Comparison of ENCODE assay signal across 24 cellular contexts in the genomic region with DNA sequence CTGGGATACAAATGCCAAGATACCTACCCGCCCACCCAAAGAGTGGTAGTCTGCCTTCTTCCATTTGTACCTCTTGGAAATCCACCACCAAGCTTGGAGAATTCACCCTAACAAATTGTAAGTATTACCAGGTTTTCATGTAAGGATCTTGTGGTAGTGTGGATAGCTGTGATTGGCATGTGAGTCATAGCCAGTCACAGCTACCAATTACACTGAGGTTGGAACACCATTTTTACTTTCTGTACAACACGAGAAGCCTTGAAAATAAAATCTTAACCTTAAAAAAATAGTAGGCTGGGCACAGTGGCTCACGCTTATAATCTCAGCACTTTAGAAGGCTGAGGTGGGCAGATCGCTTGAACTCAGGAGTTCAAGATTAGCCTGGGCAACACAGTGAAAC. TPM values are rescaled to one million over a fixed set of nuclear protein-coding genes. Genes with fewer than 3 reads are reported as not detected.
A peak's percentile ranks its signal among the peaks of the same experiment; 100 is the strongest.
DNase-seq lines count a peak whose midpoint lies in the region; ATAC-seq and TF ChIP-seq lines count a peak whose summit lies in the region.
"Had no signal": no experiment of that assay in that cellular context is flagged by ENCODE, and none has a peak within 500 bp of the region (broad histone marks: within the 10 kb centered on the region; RNA-seq: fewer than 3 reads in every experiment).

No MANE protein-coding gene starts in this region.

- H3K36me3 Mint-ChIP-seq in activated CD8-positive, alpha-beta T cell treated with anti-CD3 and anti-CD28 coated beads, Interleukin-2, amount 10 ng/mL, durations not matched to agents 7 days and 5 days (ENCODE audit: low read depth): peaks cover 26% of the 10 kb centered on the region
- H3K36me3 Mint-ChIP-seq in natural killer cell treated with Interleukin-12 subunit alpha and Interleukin-12 subunit beta and Interleukin-15 and Interleukin-18, amount 100 ng/mL, for 72 hours: peaks cover 11% of the 10 kb centered on the region
- no peaks in the 10 kb centered on the region for H3K36me3 Mint-ChIP-seq in glutamatergic neuron (ENCODE audit: unreplicated experiment)

- peaks cover 76% of the 10 kb centered on the region for H3K4me1 Mint-ChIP-seq in activated CD8-positive, alpha-beta T cell treated with anti-CD3 and anti-CD28 coated beads, Interleukin-2, amount 10 ng/mL, durations not matched to agents 7 days and 5 days (ENCODE audit: low read depth)
- H3K4me1 Mint-ChIP-seq in natural killer cell treated with Interleukin-12 subunit alpha and Interleukin-12 subunit beta and Interleukin-15 and Interleukin-18, amount 100 ng/mL, for 72 hours (ENCODE audit: low read depth in 2 of 2): peaks cover 51 to 55% of the 10 kb centered on the region in 2 donors
- no peaks in the 10 kb centered on the region for H3K4me1 Mint-ChIP-seq in glutamatergic neuron (ENCODE audit: low read depth, unreplicated experiment)

- DNase-seq in activated CD4-positive, CD25-positive, alpha-beta regulatory T cell treated with anti-CD3 and anti-CD28 coated beads, Interleukin-2, amount 50 U/mL, for 72 hours: no peak
- DNase-seq in DND-41 (no peak), glutamatergic neuron (no peak), NCI-H1930 (lab: John Stamatoyannopoulos, UW) (no peak), HK-2 (ENCODE audit: unreplicated experiment) (no peak)
- DNase-seq in activated CD8-positive, alpha-beta T cell treated with anti-CD3 and anti-CD28 coated beads, Interleukin-2, amount 10 ng/mL, durations not matched to agents 7 days and 5 days: no peak
- DNase-seq in natural killer cell treated with Interleukin-12 subunit alpha and Interleukin-12 subunit beta and Interleukin-15 and Interleukin-18, amount 100 ng/mL, for 72 hours (ENCODE audit: low spot score): no peak
- DNase-seq: BE2C; erythroblast; H9; KG1; NCI-H1105 treated with DMSO at 0.1 percent for 48 hours; pancreas; stimulated activated CD4-positive, alpha-beta T cell treated with anti-CD3 and anti-CD28 coated beads, Interleukin-4, amount 100 ng/mL, for 4 hours; stimulated activated CD8-positive, alpha-beta memory T cell treated with anti-CD3 and anti-CD28 coated beads, Interleukin-4, amount 100 ng/mL, for 48 hours; thyroid gland had no signal

- H3K4me3 Mint-ChIP-seq in activated CD8-positive, alpha-beta T cell treated with anti-CD3 and anti-CD28 coated beads, Interleukin-2, amount 10 ng/mL, durations not matched to agents 7 days and 5 days: peak overlapping the region; percentile 69
- peak overlapping the region; percentile 83 for H3K4me3 Mint-ChIP-seq in natural killer cell treated with Interleukin-12 subunit alpha and Interleukin-12 subunit beta and Interleukin-15 and Interleukin-18, amount 100 ng/mL, for 72 hours
- no peak overlapping the region for H3K4me3 Mint-ChIP-seq in glutamatergic neuron (ENCODE audit: unreplicated experiment)
- H3K4me3 Mint-ChIP-seq: H9 had no signal

- peak overlapping the region; percentile 45; the same call in 1 of the 2 replicates for H3K4me2 ChIP-seq in DND-41 (ENCODE audit: insufficient read depth, low read length)

- H3K27me3 ChIP-seq in DND-41 (ENCODE audit: insufficient read depth, low read length, poor library complexity): peaks cover 15% of the 10 kb centered on the region
- H3K27me3 ChIP-seq: breast epithelium, pancreas, thyroid gland had no signal

- H3K9ac ChIP-seq in DND-41 (ENCODE audit: low read depth, low read length): 0 out of 2 replicates have a peak overlapping the region, but pooled peaks have one; percentile 26

- TF ChIP-seq CTCF in DND-41 (IDR thresholded peaks at IDR 0.05; ENCODE audit: borderline replicate concordance, extremely low read depth, low read length, poor library complexity, severe bottlenecking): no peak
- TF ChIP-seq CTCF in glutamatergic neuron (IDR thresholded peaks at IDR 0.05; ENCODE audit: partially characterized antibody, unreplicated experiment): no peak

- CTCF ChIA-PET in activated CD8-positive, alpha-beta T cell treated with anti-CD3 and anti-CD28 coated beads, Interleukin-2, amount 10 ng/mL, durations not matched to agents 7 days and 5 days (lab: Charles Lee): interaction anchor here (0.6 to 4.4 kb wide), 7 partner anchors 29 to 552 kb away, joined by 3 to 89 read pairs (median 7); a partner anchor contains a TSS

- H4K20me1 ChIP-seq in DND-41 (ENCODE audit: insufficient read depth, low read length): no peaks in the 10 kb centered on the region

- peak overlapping the region; percentile 63; the same call in 1 of the 2 replicates for H3K27ac ChIP-seq in DND-41 (ENCODE audit: low read length)
- H3K27ac ChIP-seq: 22Rv1, breast epithelium, pancreas, SK-N-MC had no signal

- no peaks in the 10 kb centered on the region for H3K36me3 ChIP-seq in DND-41 (ENCODE audit: insufficient read depth, low read length)
- H3K36me3 ChIP-seq: BE2C, breast epithelium, gastroesophageal sphincter, pancreas, thyroid gland had no signal

- H3K4me3 ChIP-seq in DND-41 (ENCODE audit: low read depth in 1 of 2, low read length in 2 of 2): peak overlapping the region in 1 of 2 experiments; percentile 11; a peak in 1 of 4 replicates
- H3K4me3 ChIP-seq: breast epithelium, gastroesophageal sphincter, pancreas, SK-N-MC, thyroid gland had no signal

- no peaks in the 10 kb centered on the region for H3K9me3 ChIP-seq in DND-41 (ENCODE audit: insufficient read depth, low read length, severe bottlenecking)
- H3K9me3 ChIP-seq: BE2C, breast epithelium, gastroesophageal sphincter, pancreas, thyroid gland had no signal

- H2AFZ ChIP-seq in DND-41 (ENCODE audit: low read depth, low read length): no peak overlapping the region

- no peaks in the 10 kb centered on the region for H3K79me2 ChIP-seq in DND-41 (ENCODE audit: insufficient read depth, low read length)

- peaks cover 55% of the 10 kb centered on the region for H3K4me1 ChIP-seq in DND-41 (ENCODE audit: insufficient read depth, low read length)
- H3K4me1 ChIP-seq: BE2C, breast epithelium, gastroesophageal sphincter, pancreas, thyroid gland had no signal

- ATAC-seq in activated CD4-positive, CD25-positive, alpha-beta regulatory T cell treated with anti-CD3 and anti-CD28 coated beads, Interleukin-2, amount 50 U/mL, for 24 hours: peak; percentile 42 to 43
- no peak for ATAC-seq in DND-41 (ENCODE audit: insufficient read depth, low read depth)
- ATAC-seq in activated CD8-positive, alpha-beta T cell treated with anti-CD3 and anti-CD28 coated beads, Interleukin-2, amount 10 ng/mL, durations not matched to agents 7 days and 5 days: no peak
- peak in 1 of 2 donors; percentile 59 for ATAC-seq in natural killer cell treated with Interleukin-12 subunit alpha and Interleukin-12 subunit beta and Interleukin-15 and Interleukin-18, amount 100 ng/mL, for 72 hours
- ATAC-seq: gastroesophageal sphincter, pancreas had no signal

- H3K27me3 Mint-ChIP-seq in activated CD8-positive, alpha-beta T cell treated with anti-CD3 and anti-CD28 coated beads, Interleukin-2, amount 10 ng/mL, durations not matched to agents 7 days and 5 days (ENCODE audit: low read depth): no peaks in the 10 kb centered on the region
- no peaks in the 10 kb centered on the region for H3K27me3 Mint-ChIP-seq in natural killer cell treated with Interleukin-12 subunit alpha and Interleukin-12 subunit beta and Interleukin-15 and Interleukin-18, amount 100 ng/mL, for 72 hours
- peaks cover 4% of the 10 kb centered on the region for H3K27me3 Mint-ChIP-seq in glutamatergic neuron (ENCODE audit: unreplicated experiment)

- peak overlapping the region; percentile 96 for H3K27ac Mint-ChIP-seq in activated CD8-positive, alpha-beta T cell treated with anti-CD3 and anti-CD28 coated beads, Interleukin-2, amount 10 ng/mL, durations not matched to agents 7 days and 5 days
- peak overlapping the region; percentile 88 for H3K27ac Mint-ChIP-seq in natural killer cell treated with Interleukin-12 subunit alpha and Interleukin-12 subunit beta and Interleukin-15 and Interleukin-18, amount 100 ng/mL, for 72 hours
- no peak overlapping the region for H3K27ac Mint-ChIP-seq in glutamatergic neuron (ENCODE audit: unreplicated experiment)

- POLR2A ChIA-PET in activated CD8-positive, alpha-beta T cell treated with anti-CD3 and anti-CD28 coated beads, Interleukin-2, amount 10 ng/mL, durations not matched to agents 7 days and 5 days (lab: Charles Lee): interaction anchor here (1.2 to 8.1 kb wide), 10 partner anchors 20 to 596 kb away, joined by 3 to 335 read pairs (median 8); a partner anchor contains a TSS

- H3K9me3 Mint-ChIP-seq in activated CD8-positive, alpha-beta T cell treated with anti-CD3 and anti-CD28 coated beads, Interleukin-2, amount 10 ng/mL, durations not matched to agents 7 days and 5 days (ENCODE audit: insufficient read depth): peaks cover 17% of the 10 kb centered on the region
- H3K9me3 Mint-ChIP-seq in natural killer cell treated with Interleukin-12 subunit alpha and Interleukin-12 subunit beta and Interleukin-15 and Interleukin-18, amount 100 ng/mL, for 72 hours: peaks cover 7% of the 10 kb centered on the region
- no peaks in the 10 kb centered on the region for H3K9me3 Mint-ChIP-seq in glutamatergic neuron (ENCODE audit: unreplicated experiment)
- H3K9me3 Mint-ChIP-seq: H9 had no signal

RNA-seq across cellular contexts. Expression of a gene that starts 18.5 kb away (rescaled TPM):
- not detected for total RNA-seq in activated CD8-positive, alpha-beta T cell treated with anti-CD3 and anti-CD28 coated beads, Interleukin-2, amount 10 ng/mL, durations not matched to agents 7 days and 5 days
- not detected for total RNA-seq in natural killer cell treated with Interleukin-12 subunit alpha and Interleukin-12 subunit beta and Interleukin-15 and Interleukin-18, amount 100 ng/mL, for 72 hours
- total RNA-seq in glutamatergic neuron (ENCODE audit: unreplicated experiment): not detected
- total RNA-seq: activated naive CD4-positive, alpha-beta T cell treated with anti-CD3 and anti-CD28 coated beads, Interleukin-2, amount 50 U/mL, for 72 hours; breast epithelium; dermis blood vessel endothelial cell; gastroesophageal sphincter; H9; lower leg skin; pancreas; thyroid gland had no signal

RNA-seq across cellular contexts. Expression of a gene that starts 30.2 kb away (rescaled TPM):
- 100 to 1,000 TPM; 209 to 212 TPM for total RNA-seq in activated CD8-positive, alpha-beta T cell treated with anti-CD3 and anti-CD28 coated beads, Interleukin-2, amount 10 ng/mL, durations not matched to agents 7 days and 5 days
- 10 to 100 TPM; 29.0 to 46.7 TPM for total RNA-seq in natural killer cell treated with Interleukin-12 subunit alpha and Interleukin-12 subunit beta and Interleukin-15 and Interleukin-18, amount 100 ng/mL, for 72 hours
- total RNA-seq in glutamatergic neuron (ENCODE audit: unreplicated experiment): 16.8 TPM

Comparison
In these comparisons a context has a peak if more than half of its experiments do, and no peak if none do; other contexts are left out.
1. ATAC-seq: peak in activated CD4-positive, CD25-positive, alpha-beta regulatory T cell treated with anti-CD3 and anti-CD28 coated beads, Interleukin-2, amount 50 U/mL, for 24 hours (2 of 2); none in DND-41 (single experiment) and activated CD8-positive, alpha-beta T cell treated with anti-CD3 and anti-CD28 coated beads, Interleukin-2, amount 10 ng/mL, durations not matched to agents 7 days and 5 days (single experiment).
2. RNA of a gene that starts 30.2 kb away (total RNA-seq): 209 to 212 TPM in activated CD8-positive, alpha-beta T cell treated with anti-CD3 and anti-CD28 coated beads, Interleukin-2, amount 10 ng/mL, durations not matched to agents 7 days and 5 days; 29.0 to 46.7 TPM in natural killer cell treated with Interleukin-12 subunit alpha and Interleukin-12 subunit beta and Interleukin-15 and Interleukin-18, amount 100 ng/mL, for 72 hours and 16.8 TPM in glutamatergic neuron (single experiment); every median in the first group is over 4 times any median in the second.